Comparison of ENCODE assay signal across 17 cellular contexts in genomic region chr4:128521634-128522253, GRCh38.
DNase-seq lines count a peak whose midpoint lies in the region; ATAC-seq, FAIRE-seq and TF ChIP-seq lines count a peak whose summit lies in the region.
"Had no signal": no experiment of that assay in that cellular context is flagged by ENCODE, and none has a peak within 500 bp of the region (broad histone marks: within the 10 kb centered on the region; RNA-seq: fewer than 3 reads in every experiment).

No MANE protein-coding gene starts in this region.

- no peaks in the 10 kb centered on the region for H3K36me3 ChIP-seq in left ventricle myocardium inferior
- H3K36me3 ChIP-seq: breast epithelium, thyroid gland had no signal

- DNase-seq in left ventricle myocardium inferior (no peak), cardiac septum (ENCODE audit: low spot score) (no peak), astrocyte of the hippocampus (ENCODE audit: low read depth, low spot score) (peak; percentile 73), hepatic stellate cell (ENCODE audit: low spot score) (peak; percentile 54), urothelium cell line (ENCODE audit: low spot score) (peak; percentile 60)
- no peak for DNase-seq in activated T-cell treated with anti-CD3 and anti-CD28 coated beads, Interleukin-2, amount 50 U/mL, for 1 hour
- DNase-seq: activated CD4-positive, alpha-beta memory T cell treated with anti-CD3 and anti-CD28 coated beads for 36 hours; activated effector memory CD4-positive, alpha-beta T cell treated with anti-CD3 and anti-CD28 coated beads, Interleukin-2, amount 50 U/mL, for 16 hours; Caco-2; NCI-H1417; NCI-H526; stimulated activated CD4-positive, alpha-beta T cell treated with anti-CD3 and anti-CD28 coated beads, Interleukin-15, amount 100 ng/mL, for 24 hours; T-helper 9 cell; thyroid gland had no signal

- ATAC-seq in GM21717 (IDR thresholded peaks at IDR 0.05; ENCODE audit: unreplicated experiment) (no peak), HG03571 (IDR thresholded peaks at IDR 0.05; ENCODE audit: unreplicated experiment) (no peak)

- H3K27ac ChIP-seq in left ventricle myocardium inferior (replicated peaks), result peak overlapping the region; percentile 21
- H3K27ac ChIP-seq: breast epithelium, thyroid gland had no signal

- no peak for FAIRE-seq in urothelium cell line (lab: Jason Lieb, UNC)

- no peaks in the 10 kb centered on the region for H3K27me3 ChIP-seq in left ventricle myocardium inferior (ENCODE audit: low read depth)
- H3K27me3 ChIP-seq: breast epithelium, thyroid gland had no signal

- H3K4me1 ChIP-seq in left ventricle myocardium inferior, result peaks cover 70% of the 10 kb centered on the region
- H3K4me1 ChIP-seq: breast epithelium had no signal

- no peak for TF ChIP-seq CTCF in left ventricle myocardium inferior (IDR thresholded peaks at IDR 0.05; ENCODE audit: borderline replicate concordance)

- intact Hi-C loops in left ventricle myocardium inferior (cut with micrococcal nuclease) (no loop called here), cardiac septum (cut with DNase I) (no loop called here)

- no peak overlapping the region for H3K4me3 ChIP-seq in left ventricle myocardium inferior
- H3K4me3 ChIP-seq: breast epithelium, thyroid gland had no signal

- H3K9me3 ChIP-seq in left ventricle myocardium inferior (replicated peaks), result no peaks in the 10 kb centered on the region
- H3K9me3 ChIP-seq: breast epithelium, Caco-2, thyroid gland had no signal

Comparison
In these comparisons a context has a peak if more than half of its experiments do, and no peak if none do; other contexts are left out.
1. DNase-seq: peak in astrocyte of the hippocampus (single experiment), hepatic stellate cell (single experiment) and urothelium cell line (single experiment); none in left ventricle myocardium inferior (single experiment), cardiac septum (single experiment) and activated T-cell treated with anti-CD3 and anti-CD28 coated beads, Interleukin-2, amount 50 U/mL, for 1 hour (single experiment).